ENCODE assay signal across 9 cellular contexts in the genomic region with DNA sequence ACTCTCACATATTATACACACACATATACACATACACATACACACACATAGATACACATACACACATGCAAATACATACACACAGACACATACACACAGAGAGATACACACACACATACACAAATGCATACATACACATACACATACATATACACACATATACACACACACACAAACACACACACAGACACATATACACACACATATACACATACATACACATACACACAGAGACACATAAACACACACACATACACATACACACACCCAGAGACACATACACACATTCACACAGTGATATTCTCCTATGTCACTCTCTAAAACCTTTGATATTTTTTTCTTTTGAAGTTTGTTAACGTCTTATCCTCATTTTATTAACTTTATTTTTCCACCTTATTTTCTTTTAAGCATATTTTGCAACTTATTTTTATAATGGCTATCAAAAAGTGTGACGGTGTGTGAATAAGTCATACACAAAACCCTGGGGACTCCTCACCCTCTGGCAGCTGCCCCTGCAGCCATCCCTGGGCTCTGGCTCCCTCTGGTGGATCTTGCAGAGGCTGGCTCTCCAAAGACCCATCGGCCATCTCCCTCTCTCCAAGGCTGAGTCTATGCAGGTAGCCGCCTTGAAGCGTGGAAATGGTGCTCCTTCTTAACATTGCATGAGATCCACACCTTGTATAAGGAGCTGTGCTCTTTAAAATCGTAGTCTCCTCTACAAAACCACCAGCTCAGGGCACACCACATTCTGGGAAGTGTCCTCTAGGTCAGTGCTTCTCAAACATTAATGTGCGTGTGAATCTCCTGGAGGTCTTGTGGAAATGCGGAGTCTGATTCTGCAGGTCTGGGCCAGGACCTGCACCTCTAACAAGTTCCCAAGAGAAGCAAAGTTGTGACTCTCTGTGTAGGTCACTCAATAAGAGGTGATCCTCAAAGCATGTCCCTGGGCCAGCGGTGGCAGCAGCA. TPM values are rescaled to one million over a fixed set of nuclear protein-coding genes. Genes with fewer than 3 reads are reported as not detected.
DNase-seq lines count a peak whose midpoint lies in the region; ATAC-seq and TF ChIP-seq lines count a peak whose summit lies in the region.
"Had no signal": no experiment of that assay in that cellular context is flagged by ENCODE, and none has a peak within 500 bp of the region (broad histone marks: within the 10 kb centered on the region; RNA-seq: fewer than 3 reads in every experiment).

No MANE protein-coding gene starts in this region.

- H3K36me3 Mint-ChIP-seq in Calu3 (ENCODE audit: insufficient read depth, unreplicated experiment) (no peaks in the 10 kb centered on the region), chondrocyte (ENCODE audit: low read depth) (no peaks in the 10 kb centered on the region)

- CTCF ChIA-PET in Calu3 (lab: Charles Lee): interaction anchor here (0.5 to 0.7 kb wide), 2 partner anchors 362 to 1768 kb away, joined by 3 read pairs; no protein-coding TSS in a partner anchor

- intact Hi-C loops in Calu3 (cut with micrococcal nuclease; ENCODE audit: unreplicated experiment) (loop anchor here (1.0 to 10.0 kb wide), 5 partner anchors 55 to 429 kb away; partner anchors contain the start of gene BTBD16), left lung (cut with DNase I) (no loop called here)

- H3K36me3 ChIP-seq in WERI-Rb-1 (no peaks in the 10 kb centered on the region), left lung (no peaks in the 10 kb centered on the region)

- DNase-seq in Calu3 (peak; percentile 75), NCI-H2029 (lab: John Stamatoyannopoulos, UW) (peak; percentile 2), WERI-Rb-1 (peak; percentile 74), chondrocyte (ENCODE audit: low spot score) (no peak), left lung (peak; percentile 61 to 81)
- peak; percentile 16 to 40 for DNase-seq in stimulated activated CD4-positive, alpha-beta T cell treated with anti-CD3 and anti-CD28 coated beads, Interleukin-4, amount 100 ng/mL, for 4 hours

- H3K9me3 ChIP-seq in WERI-Rb-1 (ENCODE audit: severe bottlenecking) (no peaks in the 10 kb centered on the region), left lung (no peaks in the 10 kb centered on the region)

- ATAC-seq in GM21576 (IDR thresholded peaks at IDR 0.05; ENCODE audit: unreplicated experiment) (peak; percentile 68), left lung (peak; percentile 99), HG03025 (IDR thresholded peaks at IDR 0.05; ENCODE audit: low FRiP score, unreplicated experiment) (no peak)

- no peaks in the 10 kb centered on the region for H3K27me3 ChIP-seq in WERI-Rb-1 (ENCODE audit: insufficient read depth, low read depth, severe bottlenecking)
- H3K27me3 ChIP-seq in left lung: no peaks in the 10 kb centered on the region

- H3K4me3 Mint-ChIP-seq in Calu3 (ENCODE audit: low read depth, unreplicated experiment) (no peak overlapping the region), chondrocyte (ENCODE audit: unreplicated experiment) (no peak overlapping the region)
- H3K4me3 Mint-ChIP-seq: T-helper 1 cell treated with Interleukin-12 subunit alpha and Interleukin-12 subunit beta and Interleukin-4 antibody, amounts not matched to agents 30 μg/mL and 1 μg/mL, for 36 hours had no signal

- H3K4me1 Mint-ChIP-seq in Calu3 (ENCODE audit: low read depth, unreplicated experiment): no peaks in the 10 kb centered on the region
- peaks cover 2% of the 10 kb centered on the region for H3K4me1 Mint-ChIP-seq in chondrocyte (ENCODE audit: low read depth)

- H3K4me1 ChIP-seq in left lung: no peaks in the 10 kb centered on the region

- TF ChIP-seq CTCF in Calu3 (IDR thresholded peaks at IDR 0.05; ENCODE audit: unreplicated experiment): peak; percentile 54
- TF ChIP-seq CTCF in WERI-Rb-1 (IDR thresholded peaks at IDR 0.05; ENCODE audit: low read depth, low read length): peak; percentile 93
- TF ChIP-seq CTCF in chondrocyte (IDR thresholded peaks at IDR 0.05): peak; percentile 92
- TF ChIP-seq CTCF in left lung (IDR thresholded peaks at IDR 0.05): peak; percentile 64 to 65

- no peak overlapping the region for H3K27ac Mint-ChIP-seq in Calu3 (ENCODE audit: unreplicated experiment)
- no peak overlapping the region for H3K27ac Mint-ChIP-seq in chondrocyte (ENCODE audit: unreplicated experiment)
- H3K27ac Mint-ChIP-seq: T-helper 1 cell treated with Interleukin-12 subunit alpha and Interleukin-12 subunit beta and Interleukin-4 antibody, amounts not matched to agents 30 μg/mL and 1 μg/mL, for 36 hours had no signal

- H3K9me3 Mint-ChIP-seq in Calu3 (ENCODE audit: low read depth, unreplicated experiment) (no peaks in the 10 kb centered on the region), chondrocyte (ENCODE audit: low read depth) (no peaks in the 10 kb centered on the region)
- H3K9me3 Mint-ChIP-seq: T-helper 1 cell treated with Interleukin-12 subunit alpha and Interleukin-12 subunit beta and Interleukin-4 antibody, amounts not matched to agents 30 μg/mL and 1 μg/mL, for 36 hours had no signal

- H3K4me3 ChIP-seq in WERI-Rb-1 (ENCODE audit: low read depth, low read length): no peak overlapping the region
- no peak overlapping the region for H3K4me3 ChIP-seq in left lung

- peaks cover 24% of the 10 kb centered on the region for H3K27me3 Mint-ChIP-seq in Calu3 (ENCODE audit: unreplicated experiment)
- H3K27me3 Mint-ChIP-seq in chondrocyte (ENCODE audit: low read depth): peaks cover 26% of the 10 kb centered on the region

- no peak overlapping the region for H3K27ac ChIP-seq in WERI-Rb-1
- H3K27ac ChIP-seq in left lung: no peak overlapping the region

- BruUV-seq in Calu3 (replicated peaks; lab: Mats Ljungman, UMichigan): no TSS peak

RNA-seq across cellular contexts. Expression of gene C10orf120, which starts 4.1 kb away (rescaled TPM):
- not detected in 2 replicates for total RNA-seq in Calu3 (2022)
- not detected in 3 replicates for total RNA-seq in chondrocyte
- total RNA-seq in left lung: not detected
